19 cellular contexts compared by ENCODE assay signal in genomic region chr9:13770956-13771355, GRCh38.
DNase-seq lines count a peak whose midpoint lies in the region; TF ChIP-seq lines count a peak whose summit lies in the region.
"Had no signal": no experiment of that assay in that cellular context is flagged by ENCODE, and none has a peak within 500 bp of the region (broad histone marks: within the 10 kb centered on the region; RNA-seq: fewer than 3 reads in every experiment).

No MANE protein-coding gene starts in this region.

- H2BK15ac ChIP-seq in neuronal stem cell (ENCODE audit: low read length): no peak overlapping the region

- H3K4ac ChIP-seq in neuronal stem cell (ENCODE audit: low read length): no peak overlapping the region

- H2BK5ac ChIP-seq in neuronal stem cell (ENCODE audit: low read length): no peak overlapping the region

- H3K27me3 ChIP-seq in neuronal stem cell (ENCODE audit: control insufficient read depth in 3 of 3, insufficient read depth in 3 of 3, low read depth in 1 of 3, low read length in 3 of 3): no peaks in the 10 kb centered on the region
- no peaks in the 10 kb centered on the region for H3K27me3 ChIP-seq in ovary
- H3K27me3 ChIP-seq: MG63 had no signal

- no peaks in the 10 kb centered on the region for H3K9me3 ChIP-seq in neuronal stem cell (replicated peaks in 1 of 2; ENCODE audit: control insufficient read depth in 2 of 2, insufficient read depth in 1 of 2, low read depth in 1 of 2, low read length in 2 of 2)
- no peaks in the 10 kb centered on the region for H3K9me3 ChIP-seq in ovary
- H3K9me3 ChIP-seq: A549, HAP-1, MG63 had no signal

- H2BK12ac ChIP-seq in neuronal stem cell (ENCODE audit: low read length): no peak overlapping the region

- no peak overlapping the region for H3K4me3 ChIP-seq in neuronal stem cell (ENCODE audit: low read length in 2 of 2)
- no peak overlapping the region for H3K4me3 ChIP-seq in ovary
- H3K4me3 ChIP-seq: A549, GM23248, HAP-1, MG63 had no signal

- no peak overlapping the region for H4K91ac ChIP-seq in neuronal stem cell (ENCODE audit: low read depth, low read length, poor library complexity)

- no peak overlapping the region for H2AK5ac ChIP-seq in neuronal stem cell (ENCODE audit: low read depth, low read length)

- no peak for TF ChIP-seq CTCF in ovary (IDR thresholded peaks at IDR 0.05)

- no CpG with 5 or more reads among the region's 3 CpGs for WGBS in neuronal stem cell (ENCODE audit: extremely low coverage in 2 of 2, insufficient read length in 2 of 2, insufficient replicate concordance in 1 of 2), 2 donors
- WGBS in ovary, 3 donors: 91 to 96% (median 95%) methylated on average over 3 of the region's 3 CpGs

- no peak overlapping the region for H3K4me2 ChIP-seq in neuronal stem cell (ENCODE audit: insufficient read depth, low read length, poor library complexity, severe bottlenecking)
- H3K4me2 ChIP-seq: A549 had no signal

- TF ChIP-seq POLR2A in ovary (IDR thresholded peaks at IDR 0.05): no peak

- DNase-seq in NCI-H1417 (lab: John Stamatoyannopoulos, UW) (peak in 2 of 3 experiments; percentile 2 to 20), NCI-H1417 treated with DMSO at 0.1 percent for 48 hours (lab: John Stamatoyannopoulos, UW) (no peak), NCI-H1436 (lab: John Stamatoyannopoulos, UW) (peak; percentile 90), NCI-H345 treated with DMSO at 0.1 percent for 48 hours (lab: John Stamatoyannopoulos, UW; ENCODE audit: unreplicated experiment) (peak; percentile 32), neuronal stem cell (ENCODE audit: low spot score) (no peak), NCI-H1694 treated with DMSO at 0.1 percent for 48 hours (lab: John Stamatoyannopoulos, UW) (no peak), ovary (no peak)
- DNase-seq: CD4-positive, CD25-positive, alpha-beta regulatory T cell; GDM1; GM23248; MG63; NCI-H2029 treated with DMSO at 0.1 percent for 48 hours; NCI-H510A treated with DMSO at 0.1 percent for 48 hours; PC-3; Right ventricle myocardium superior; SW 1271; T-helper 17 cell had no signal

- H3K14ac ChIP-seq in neuronal stem cell (ENCODE audit: low read length): no peak overlapping the region

- H3K27ac ChIP-seq in neuronal stem cell (replicated peaks; ENCODE audit: low read length) (no peak overlapping the region), ovary (no peak overlapping the region)
- H3K27ac ChIP-seq: A549, GM23248 had no signal

- no peak overlapping the region for H4K8ac ChIP-seq in neuronal stem cell (ENCODE audit: low read depth, low read length)

- H3K36me3 ChIP-seq in neuronal stem cell (replicated peaks in 1 of 2; ENCODE audit: control insufficient read depth in 2 of 2, insufficient read depth in 2 of 2, low read length in 2 of 2): no peaks in the 10 kb centered on the region
- no peaks in the 10 kb centered on the region for H3K36me3 ChIP-seq in ovary
- H3K36me3 ChIP-seq: HAP-1, MG63 had no signal

- H3K4me1 ChIP-seq in neuronal stem cell (ENCODE audit: control insufficient read depth in 2 of 2, insufficient read depth in 1 of 2, low read depth in 1 of 2, low read length in 2 of 2) (no peaks in the 10 kb centered on the region), ovary (ENCODE audit: insufficient read depth) (no peaks in the 10 kb centered on the region)
- H3K4me1 ChIP-seq: A549, HAP-1 had no signal

- no peak overlapping the region for H3K23ac ChIP-seq in neuronal stem cell (ENCODE audit: low read depth, low read length, poor library complexity)

- TF ChIP-seq EP300 in ovary (IDR thresholded peaks at IDR 0.05): no peak

- H3K79me1 ChIP-seq in neuronal stem cell (ENCODE audit: low read depth, low read length): no peaks in the 10 kb centered on the region

- no peak overlapping the region for H3K9ac ChIP-seq in neuronal stem cell (ENCODE audit: low read depth, low read length, poor library complexity)
- H3K9ac ChIP-seq: GM23248 had no signal

- H3K18ac ChIP-seq in neuronal stem cell (ENCODE audit: low read length): no peak overlapping the region

- intact Hi-C loops in ovary (cut with DNase I): no loop called here

- peak overlapping the region; percentile 33 for H2AFZ ChIP-seq in neuronal stem cell (ENCODE audit: low read length)
- H2AFZ ChIP-seq: GM23248 had no signal

- H2BK120ac ChIP-seq in neuronal stem cell (ENCODE audit: low read depth, low read length): no peak overlapping the region

Comparison
In these comparisons a context has a peak if more than half of its experiments do, and no peak if none do; other contexts are left out.
1. DNase-seq: peak in NCI-H1417 (2 of 3), NCI-H1436 (single experiment) and NCI-H345 treated with DMSO at 0.1 percent for 48 hours (single experiment); none in NCI-H1417 treated with DMSO at 0.1 percent for 48 hours (single experiment), neuronal stem cell (single experiment), NCI-H1694 treated with DMSO at 0.1 percent for 48 hours (single experiment) and ovary (0 of 5).